Comparison of ENCODE assay signal across 34 cellular contexts in genomic region chr1:7130127-7130526, GRCh38.
"Had no signal": no experiment of that assay in that cellular context is flagged by ENCODE, and none has a peak within 500 bp of the region (broad histone marks: within the 10 kb centered on the region; RNA-seq: fewer than 3 reads in every experiment).

No MANE protein-coding gene starts in this region.

- H3K27ac ChIP-seq: KMS-11 had no signal

- DNase-seq: Karpas-422, Kasumi-1, MG63, MM.1S, MV-4-11, NCI-H1048, NCI-H1092, NCI-H1092 treated with DMSO at 0.1 percent for 48 hours, NCI-H1105, NCI-H1105 treated with DMSO at 0.1 percent for 48 hours, NCI-H1417, NCI-H1417 treated with DMSO at 0.1 percent for 48 hours, NCI-H1436, NCI-H1436 treated with DMSO at 0.1 percent for 48 hours, NCI-H146, NCI-H1694, NCI-H1694 treated with DMSO at 0.1 percent for 48 hours, NCI-H187, NCI-H187 treated with DMSO at 0.1 percent for 48 hours, NCI-H1930, NCI-H2029, NCI-H2029 treated with DMSO at 0.1 percent for 48 hours, NCI-H2081, NCI-H2081 treated with DMSO at 0.1 percent for 48 hours, NCI-H2107, NCI-H2171, NCI-H2171 treated with DMSO at 0.1 percent for 48 hours, NCI-H2227 treated with DMSO at 0.1 percent for 48 hours, NCI-H226, NCI-H345, NCI-H446, NCI-H446 treated with DMSO at 0.1 percent for 48 hours, NCI-H510A had no signal

- H3K4me2 ChIP-seq: KMS-11 had no signal

- H3K36me3 ChIP-seq: MG63 had no signal

- H3K9ac ChIP-seq: KMS-11 had no signal

- H3K27me3 ChIP-seq: MG63 had no signal

- H3K9me3 ChIP-seq: MG63 had no signal

- H3K4me3 ChIP-seq: MG63 had no signal
